Comparison of ENCODE assay signal across 15 cellular contexts in the genomic region with DNA sequence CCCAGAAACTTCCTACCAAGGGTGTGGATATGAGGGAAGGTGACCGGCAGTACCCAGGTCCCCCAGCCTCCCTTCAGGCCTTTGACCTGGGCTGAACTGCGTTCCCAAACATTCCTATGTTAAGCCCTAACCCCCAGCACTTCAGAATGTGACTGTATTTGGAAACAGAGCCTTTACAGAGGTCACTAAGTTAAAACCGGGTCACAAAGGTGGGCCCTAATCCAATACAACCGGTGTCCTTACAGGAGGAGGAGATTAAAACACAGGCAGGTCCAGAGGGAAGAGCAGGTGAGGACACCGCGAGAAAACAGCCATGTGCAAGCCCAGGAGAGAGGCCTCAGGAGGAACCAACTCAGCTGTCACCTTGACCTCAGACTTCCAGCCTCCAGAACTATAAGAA. TPM values are rescaled to one million over a fixed set of nuclear protein-coding genes. Genes with fewer than 3 reads are reported as not detected.
DNase-seq lines count a peak whose midpoint lies in the region; ATAC-seq and TF ChIP-seq lines count a peak whose summit lies in the region.
"Had no signal": no experiment of that assay in that cellular context is flagged by ENCODE, and none has a peak within 500 bp of the region (broad histone marks: within the 10 kb centered on the region; RNA-seq: fewer than 3 reads in every experiment).

No MANE protein-coding gene starts in this region.

- H3K27me3 ChIP-seq in cardiac muscle cell, result no peaks in the 10 kb centered on the region
- no peaks in the 10 kb centered on the region for H3K27me3 ChIP-seq in right cardiac atrium (ENCODE audit: control insufficient read depth, insufficient read depth)
- H3K27me3 ChIP-seq in WERI-Rb-1 (ENCODE audit: insufficient read depth, low read depth, severe bottlenecking), result no peaks in the 10 kb centered on the region
- H3K27me3 ChIP-seq in liver (ENCODE audit: control insufficient read depth in 4 of 4, insufficient read depth in 4 of 4, low read length in 3 of 4), result no peaks in the 10 kb centered on the region

- DNase-seq in cardiac muscle cell (ENCODE audit: low read depth in 1 of 2, low spot score in 1 of 2) (no peak), right cardiac atrium (no peak), WERI-Rb-1 (peak; percentile 10), NCI-H446 (lab: John Stamatoyannopoulos, UW) (no peak)
- DNase-seq: 8988T; C1 segment of cervical spinal cord; Caco-2; CD4-positive, alpha-beta T cell; GOT3; H7; HFFc6 had no signal

- TF ChIP-seq CTCF in cardiac muscle cell (IDR thresholded peaks at IDR 0.05; ENCODE audit: low read depth, low read length), result no peak
- no peak for TF ChIP-seq CTCF in WERI-Rb-1 (IDR thresholded peaks at IDR 0.05; ENCODE audit: low read depth, low read length)
- TF ChIP-seq CTCF in liver (IDR thresholded peaks at IDR 0.05; ENCODE audit: low read depth, low read length, missing input control), result no peak

- H3K9ac ChIP-seq in liver (ENCODE audit: low read depth in 1 of 2, low read length in 2 of 2), result no peak overlapping the region

- TF ChIP-seq POLR2A in GM18505 (IDR thresholded peaks at IDR 0.05; ENCODE audit: borderline replicate concordance, extremely low read depth, insufficient read depth, insufficient read length), result no peak

- H3K9me3 ChIP-seq in cardiac muscle cell (ENCODE audit: low read depth) (no peaks in the 10 kb centered on the region), right cardiac atrium (ENCODE audit: control insufficient read depth, low read length) (no peaks in the 10 kb centered on the region), WERI-Rb-1 (ENCODE audit: severe bottlenecking) (no peaks in the 10 kb centered on the region), liver (ENCODE audit: control insufficient read depth in 4 of 4, low read length in 3 of 4) (no peaks in the 10 kb centered on the region)
- H3K9me3 ChIP-seq: Caco-2 had no signal

- H3K4me1 ChIP-seq in cardiac muscle cell (ENCODE audit: low read depth) (peaks cover 15% of the 10 kb centered on the region), right cardiac atrium (ENCODE audit: control insufficient read depth, insufficient read depth, low read length) (peaks cover 10% of the 10 kb centered on the region), liver (ENCODE audit: control insufficient read depth in 4 of 4, insufficient read depth in 4 of 4, low read length in 3 of 4) (peaks cover 12 to 45% (median 40%) of the 10 kb centered on the region in 4 donors)
- H3K4me1 ChIP-seq: Caco-2 had no signal

- WGBS in right cardiac atrium, result 70% methylated on average over 6 of the region's 6 CpGs
- 33% methylated on average over 6 of the region's 6 CpGs for WGBS in liver

- H3K36me3 ChIP-seq in cardiac muscle cell, result no peaks in the 10 kb centered on the region
- no peaks in the 10 kb centered on the region for H3K36me3 ChIP-seq in WERI-Rb-1
- H3K36me3 ChIP-seq in liver (ENCODE audit: control insufficient read depth in 4 of 4, insufficient read depth in 3 of 4, low read depth in 1 of 4, low read length in 3 of 4), result peaks cover 0 to 1% (median 0%) of the 10 kb centered on the region in 4 donors

- no peak for ATAC-seq in right cardiac atrium
- ATAC-seq in GM18505 (IDR thresholded peaks at IDR 0.05; ENCODE audit: unreplicated experiment), result no peak
- ATAC-seq in HG02852 (IDR thresholded peaks at IDR 0.05; ENCODE audit: unreplicated experiment), result no peak
- ATAC-seq: HCT116 had no signal

- TF ChIP-seq RAD21 in liver (IDR thresholded peaks at IDR 0.05), result peak; percentile 40 to 65

- intact Hi-C loops in right cardiac atrium (cut with DNase I), result no loop called here

- H3K4me3 ChIP-seq in cardiac muscle cell (no peak overlapping the region), right cardiac atrium (ENCODE audit: low read length) (no peak overlapping the region), WERI-Rb-1 (ENCODE audit: low read depth, low read length) (no peak overlapping the region), liver (ENCODE audit: low read depth in 1 of 3, low read length in 3 of 3) (no peak overlapping the region)

- peak overlapping the region; percentile 19 for H3K27ac ChIP-seq in cardiac muscle cell
- H3K27ac ChIP-seq in right cardiac atrium (ENCODE audit: low read length), result no peak overlapping the region
- H3K27ac ChIP-seq in WERI-Rb-1, result no peak overlapping the region
- H3K27ac ChIP-seq in liver (ENCODE audit: low read depth in 1 of 2, low read length in 2 of 2), result no peak overlapping the region

TF ChIP-seq in liver, 16 proteins besides CTCF, POLR2A, EP300 and RAD21:
- peak; percentile 77 for TF ChIP-seq NR2F2 (IDR thresholded peaks at IDR 0.05)
- TF ChIP-seq RXRA (IDR thresholded peaks at IDR 0.05), result peak; percentile 95 to 98
- peak; percentile 77 to 86 for TF ChIP-seq HNF4A (conservative IDR thresholded peaks at IDR 0.05)
- peak; percentile 43 for TF ChIP-seq HNF4G (IDR thresholded peaks at IDR 0.05)
- no peak for TF ChIP-seq YY1 (IDR thresholded peaks at IDR 0.05)
- TF ChIP-seq, protein P1, sequence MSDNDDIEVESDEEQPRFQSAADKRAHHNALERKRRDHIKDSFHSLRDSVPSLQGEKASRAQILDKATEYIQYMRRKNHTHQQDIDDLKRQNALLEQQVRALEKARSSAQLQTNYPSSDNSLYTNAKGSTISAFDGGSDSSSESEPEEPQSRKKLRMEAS (IDR thresholded peaks at IDR 0.05), result peak; percentile 30
- peak; percentile 18 to 20 for TF ChIP-seq JUND (IDR thresholded peaks at IDR 0.05)
- no peak for TF ChIP-seq ATF3 (IDR thresholded peaks at IDR 0.05)
- TF ChIP-seq SP1 (IDR thresholded peaks at IDR 0.05), result peak; percentile 81
- TF ChIP-seq FOXA2 (IDR thresholded peaks at IDR 0.05), result no peak

RNA-seq across cellular contexts. Expression of gene GRB10, which starts 28.0 kb away (rescaled TPM):
- total RNA-seq in cardiac muscle cell, result 10.7 and 25.3 TPM in 2 replicates
- polyA plus RNA-seq in cardiac muscle cell, result 9.9 and 22.5 TPM in 2 replicates
- total RNA-seq in right cardiac atrium, result 10 to 100 TPM; 52.0 to 86.0 (median 63.9) TPM
- 35.2 TPM for polyA plus RNA-seq in right cardiac atrium
- 10 to 100 TPM; 19.6 to 53.1 TPM for total RNA-seq in liver
- 10 to 100 TPM; 10.7 to 15.4 TPM for polyA plus RNA-seq in liver
